In the genomic region with DNA sequence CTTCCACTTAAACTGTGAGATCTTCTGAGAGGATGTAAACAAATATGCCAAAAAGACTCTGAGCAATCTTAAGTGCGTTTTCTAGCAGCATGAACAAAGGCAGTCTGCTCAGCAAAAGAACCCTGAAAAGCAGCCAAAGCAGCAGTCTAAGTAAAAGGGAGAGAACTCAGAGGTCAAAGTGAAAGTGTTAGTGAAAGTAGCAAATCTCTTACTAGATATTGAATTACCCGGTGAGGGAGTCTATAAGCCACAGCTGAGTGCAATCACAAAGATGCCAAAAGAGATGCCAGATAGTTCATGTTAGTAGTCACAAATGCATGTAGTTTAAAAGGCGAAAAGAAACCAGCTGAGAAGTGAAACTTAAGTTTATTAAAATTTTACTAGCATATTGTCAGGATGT, we compare ENCODE assay signal across 8 cellular contexts. TPM values are rescaled to one million over a fixed set of nuclear protein-coding genes. Genes with fewer than 3 reads are reported as not detected.
DNase-seq lines count a peak whose midpoint lies in the region; ATAC-seq and TF ChIP-seq lines count a peak whose summit lies in the region.

No MANE protein-coding gene starts in this region.

- intact Hi-C loops in colonic mucosa (cut with DNase I) = no loop called here

- DNase-seq in M059J (ENCODE audit: low read depth) (peak; percentile 63), kidney tubule cell (ENCODE audit: low spot score) (peak; percentile 15), G401 (ENCODE audit: low spot score) (no peak), hepatic stellate cell (ENCODE audit: low spot score) (no peak), colonic mucosa (no peak), OCI-M2 (lab: John Stamatoyannopoulos, UW; ENCODE audit: unreplicated experiment) (no peak)

- no peaks in the 10 kb centered on the region for H3K36me3 ChIP-seq in colonic mucosa

- peak; percentile 99 for ATAC-seq in GM18511 (IDR thresholded peaks at IDR 0.05; ENCODE audit: unreplicated experiment)
- ATAC-seq in GM21619 (IDR thresholded peaks at IDR 0.05; ENCODE audit: unreplicated experiment) = peak; percentile 98

- H3K4me1 ChIP-seq in colonic mucosa = no peaks in the 10 kb centered on the region

- in situ Hi-C loops in G401 (cut with HindIII; ENCODE audit: low sequenced_read_pairs) = no loop called here

- no peak for TF ChIP-seq CTCF in colonic mucosa (IDR thresholded peaks at IDR 0.05)

- no peak overlapping the region for H3K27ac ChIP-seq in colonic mucosa

- H3K9ac ChIP-seq in colonic mucosa (ENCODE audit: low read depth in 2 of 2, low read length in 2 of 2) = no peak overlapping the region

- no peaks in the 10 kb centered on the region for H3K9me3 ChIP-seq in colonic mucosa

- H3K4me3 ChIP-seq in colonic mucosa = no peak overlapping the region

- no peaks in the 10 kb centered on the region for H3K27me3 ChIP-seq in colonic mucosa

RNA-seq across cellular contexts. Expression of a gene that starts 7.9 kb away (rescaled TPM):
- total RNA-seq in M059J (2014; rRNA removed; shearing (Covaris generic)) = not detected in 2 replicates
- not detected in 2 replicates for total RNA-seq in G401 (2014; rRNA removed; shearing (Covaris generic))
- not detected for total RNA-seq in colonic mucosa

Comparison
In these comparisons a context has a peak if more than half of its experiments do, and no peak if none do; other contexts are left out.
1. DNase-seq: peak in M059J (single experiment) and kidney tubule cell (single experiment); none in G401 (single experiment), hepatic stellate cell (single experiment), colonic mucosa (single experiment) and OCI-M2 (single experiment).